ENCODE assay signal across 8 cellular contexts in genomic region chr9:35114113-35114847, GRCh38. TPM values are rescaled to one million over a fixed set of nuclear protein-coding genes. Genes with fewer than 3 reads are reported as not detected.
DNase-seq lines count a peak whose midpoint lies in the region; ATAC-seq and TF ChIP-seq lines count a peak whose summit lies in the region.

No MANE protein-coding gene starts in this region.

- peaks cover 16% of the 10 kb centered on the region for H3K4me1 ChIP-seq in GM23338 (ENCODE audit: insufficient read depth)

- no peaks in the 10 kb centered on the region; the same call in 2 of the 3 replicates for H3K36me3 Mint-ChIP-seq in GM23338 (ENCODE audit: low read depth)
- no peaks in the 10 kb centered on the region for H3K36me3 Mint-ChIP-seq in activated CD4-positive, alpha-beta memory T cell treated with anti-CD3 and anti-CD28 coated beads for 36 hours
- peaks cover 29% of the 10 kb centered on the region for H3K36me3 Mint-ChIP-seq in effector memory CD8-positive, alpha-beta T cell (ENCODE audit: insufficient read depth)
- no peaks in the 10 kb centered on the region for H3K36me3 Mint-ChIP-seq in memory B cell

- H3K9me3 Mint-ChIP-seq in GM23338 (no peaks in the 10 kb centered on the region), memory B cell (no peaks in the 10 kb centered on the region)
- no peaks in the 10 kb centered on the region for H3K9me3 Mint-ChIP-seq in activated CD4-positive, alpha-beta memory T cell treated with anti-CD3 and anti-CD28 coated beads for 36 hours
- H3K9me3 Mint-ChIP-seq in effector memory CD8-positive, alpha-beta T cell = no peaks in the 10 kb centered on the region

- no peaks in the 10 kb centered on the region for H3K36me3 ChIP-seq in GM23338 (ENCODE audit: insufficient read depth)

- peak overlapping the region; percentile 94 for H3K4me2 ChIP-seq in GM23338

- H3K27me3 Mint-ChIP-seq in GM23338 (ENCODE audit: insufficient read depth, low read depth, poor library complexity) = peaks cover 16% of the 10 kb centered on the region
- no peaks in the 10 kb centered on the region for H3K27me3 Mint-ChIP-seq in activated CD4-positive, alpha-beta memory T cell treated with anti-CD3 and anti-CD28 coated beads for 36 hours
- no peaks in the 10 kb centered on the region for H3K27me3 Mint-ChIP-seq in effector memory CD8-positive, alpha-beta T cell
- H3K27me3 Mint-ChIP-seq in memory B cell = no peaks in the 10 kb centered on the region

- H4K20me1 ChIP-seq in GM23338 (replicated peaks; ENCODE audit: insufficient read depth) = no peaks in the 10 kb centered on the region

- H3K4me3 ChIP-seq in GM23338 = peak overlapping the region; percentile 68

- H3K4me1 Mint-ChIP-seq in GM23338 (peaks cover 39% of the 10 kb centered on the region), memory B cell (peaks cover 46% of the 10 kb centered on the region)
- H3K4me1 Mint-ChIP-seq in activated CD4-positive, alpha-beta memory T cell treated with anti-CD3 and anti-CD28 coated beads for 36 hours (ENCODE audit: low read depth) = peaks cover 47% of the 10 kb centered on the region
- H3K4me1 Mint-ChIP-seq in effector memory CD8-positive, alpha-beta T cell (ENCODE audit: low read depth in 2 of 2) = peaks cover 52 to 53% of the 10 kb centered on the region in 2 donors

- CTCF ChIA-PET in activated CD4-positive, alpha-beta memory T cell treated with anti-CD3 and anti-CD28 coated beads for 36 hours (lab: Charles Lee) = interaction anchor here (0.6 to 3.1 kb wide), 8 partner anchors 18 to 440 kb away, joined by 3 to 12 read pairs (median 4); partner anchors contain the start of gene PIGO

- intact Hi-C loops in activated CD4-positive, alpha-beta memory T cell treated with anti-CD3 and anti-CD28 coated beads for 36 hours (cut with micrococcal nuclease) = loop anchor here (5.0 kb wide), 4 partner anchors 447 to 703 kb away; partner anchors contain the start of genes CREB3, HINT2 and TLN1

- POLR2A ChIA-PET in activated CD4-positive, alpha-beta memory T cell treated with anti-CD3 and anti-CD28 coated beads for 36 hours (lab: Charles Lee) = interaction anchor here (0.5 to 6.6 kb wide), 6 partner anchors 11 to 1711 kb away, joined by 3 to 37 read pairs (median 3); partner anchors contain the start of genes PIGO, STOML2 and VCP

- peak; percentile 40 for ATAC-seq in GM23338
- peak; percentile 16 for ATAC-seq in effector memory CD8-positive, alpha-beta T cell (replicated peaks)
- no peak for ATAC-seq in memory B cell (ENCODE audit: low read depth)

- H3K9me2 ChIP-seq in GM23338 (ENCODE audit: insufficient read depth) = no peaks in the 10 kb centered on the region

- H3K27me3 ChIP-seq in GM23338 (ENCODE audit: insufficient read depth) = no peaks in the 10 kb centered on the region

- H3K4me3 Mint-ChIP-seq in GM23338 = peak overlapping the region; percentile 91
- H3K4me3 Mint-ChIP-seq in activated CD4-positive, alpha-beta memory T cell treated with anti-CD3 and anti-CD28 coated beads for 36 hours = peak overlapping the region; percentile 81
- H3K4me3 Mint-ChIP-seq in effector memory CD8-positive, alpha-beta T cell = peak overlapping the region; percentile 85 to 98
- peak overlapping the region; percentile 91 for H3K4me3 Mint-ChIP-seq in memory B cell

- peak overlapping the region; percentile 78; the same call in 1 of the 2 replicates for H2AFZ ChIP-seq in GM23338

- H3K27ac ChIP-seq in GM23338 (ENCODE audit: low read depth) = peak overlapping the region; percentile 95

- peak overlapping the region; percentile 88 for H3K27ac Mint-ChIP-seq in GM23338
- H3K27ac Mint-ChIP-seq in activated CD4-positive, alpha-beta memory T cell treated with anti-CD3 and anti-CD28 coated beads for 36 hours = peak overlapping the region; percentile 91
- peak overlapping the region; percentile 94 to 98 for H3K27ac Mint-ChIP-seq in effector memory CD8-positive, alpha-beta T cell
- peak overlapping the region; percentile 90 for H3K27ac Mint-ChIP-seq in memory B cell

- DNase-seq in AG20443 (ENCODE audit: low spot score) (peak; percentile 89), GM23338 (ENCODE audit: low spot score) (peak; percentile 98), NCI-H69 (lab: John Stamatoyannopoulos, UW) (peak; percentile 97), memory B cell (ENCODE audit: low spot score in 2 of 2) (no peak), cerebellar nuclear complex (lab: John Stamatoyannopoulos, UW) (no peak)
- DNase-seq in activated CD4-positive, alpha-beta memory T cell treated with anti-CD3 and anti-CD28 coated beads for 36 hours = peak; percentile 88
- DNase-seq in effector memory CD8-positive, alpha-beta T cell = peak; percentile 47 to 65 (median 65)
- DNase-seq in stimulated activated CD8-positive, alpha-beta memory T cell treated with anti-CD3 and anti-CD28 coated beads, Interleukin-15, amount 100 ng/mL, for 1 hour (ENCODE audit: low read depth) = peak; percentile 40

- no peak for TF ChIP-seq CTCF in GM23338 (conservative IDR thresholded peaks at IDR 0.05; ENCODE audit: low read depth in 2 of 2)

- 0 out of 2 replicates have a peak, but pooled peaks cover 7% of the 10 kb centered on the region for H3F3A ChIP-seq in GM23338 (replicated peaks; ENCODE audit: low read depth)

- H3K79me2 ChIP-seq in GM23338 (replicated peaks; ENCODE audit: insufficient read depth) = peaks cover 16% of the 10 kb centered on the region; the same call in 1 of the 2 replicates

TF ChIP-seq in GM23338, 12 proteins besides CTCF, POLR2A, EP300 and RAD21:
- TF ChIP-seq REST (IDR thresholded peaks at IDR 0.05; ENCODE audit: unreplicated experiment) = no peak
- TF ChIP-seq NANOG (IDR thresholded peaks at IDR 0.05; ENCODE audit: borderline replicate concordance) = no peak

RNA-seq across cellular contexts. Expression of gene ATOSB, which starts 1.4 kb away (rescaled TPM):
- total RNA-seq in GM23338 (2014; rRNA removed; shearing (Covaris generic)) = 3.1 and 6.1 TPM in 2 replicates
- polyA plus RNA-seq in GM23338 (2016; fragmentation: Nextera tagmentation; extraction: Ambion mirVana) = 2.2 and 2.3 TPM in 2 replicates
- total RNA-seq in activated CD4-positive, alpha-beta memory T cell treated with anti-CD3 and anti-CD28 coated beads for 36 hours = 1 to 10 TPM; 9.1 to 9.6 TPM

RNA-seq across cellular contexts. Expression of gene STOML2, which starts 11.3 kb away (rescaled TPM):
- 210 and 221 TPM in 2 replicates for total RNA-seq in GM23338 (2014; rRNA removed; shearing (Covaris generic))
- polyA plus RNA-seq in GM23338 (2016; fragmentation: Nextera tagmentation; extraction: Ambion mirVana) = 109 and 114 TPM in 2 replicates
- 100 to 1,000 TPM; 162 TPM for total RNA-seq in activated CD4-positive, alpha-beta memory T cell treated with anti-CD3 and anti-CD28 coated beads for 36 hours

RNA-seq across cellular contexts. Expression of gene PIGO, which starts 17.9 kb away (rescaled TPM):
- 13.6 and 18.9 TPM in 2 replicates for total RNA-seq in GM23338 (2014; rRNA removed; shearing (Covaris generic))
- polyA plus RNA-seq in GM23338 (2016; fragmentation: Nextera tagmentation; extraction: Ambion mirVana) = 11.2 and 13.6 TPM in 2 replicates
- 10 to 100 TPM; 19.3 to 20.9 TPM for total RNA-seq in activated CD4-positive, alpha-beta memory T cell treated with anti-CD3 and anti-CD28 coated beads for 36 hours

RNA-seq across cellular contexts. Expression of gene FANCG, which starts 34.5 kb away (rescaled TPM):
- 47.0 and 56.2 TPM in 2 replicates for total RNA-seq in GM23338 (2014; rRNA removed; shearing (Covaris generic))
- polyA plus RNA-seq in GM23338 (2016; fragmentation: Nextera tagmentation; extraction: Ambion mirVana) = 53.1 and 53.8 TPM in 2 replicates
- total RNA-seq in activated CD4-positive, alpha-beta memory T cell treated with anti-CD3 and anti-CD28 coated beads for 36 hours = 100 to 1,000 TPM; 103 to 107 TPM

RNA-seq across cellular contexts. Expression of gene VCP, which starts 41.9 kb away (rescaled TPM):
- total RNA-seq in GM23338 (2014; rRNA removed; shearing (Covaris generic)) = 361 and 408 TPM in 2 replicates
- 113 and 130 TPM in 2 replicates for polyA plus RNA-seq in GM23338 (2016; fragmentation: Nextera tagmentation; extraction: Ambion mirVana)
- total RNA-seq in activated CD4-positive, alpha-beta memory T cell treated with anti-CD3 and anti-CD28 coated beads for 36 hours = 100 to 1,000 TPM; 283 to 292 TPM

Comparison
In these comparisons a context has a peak if more than half of its experiments do, and no peak if none do; other contexts are left out.
1. DNase-seq: peak in AG20443 (single experiment), GM23338 (single experiment), NCI-H69 (single experiment), activated CD4-positive, alpha-beta memory T cell treated with anti-CD3 and anti-CD28 coated beads for 36 hours (single experiment), effector memory CD8-positive, alpha-beta T cell (3 of 3) and stimulated activated CD8-positive, alpha-beta memory T cell treated with anti-CD3 and anti-CD28 coated beads, Interleukin-15, amount 100 ng/mL, for 1 hour (single experiment); none in memory B cell (0 of 2) and cerebellar nuclear complex (0 of 2).
2. Peak in every context shown above with its lines, with median percentiles within 50 percentile points of each other: H3K27ac Mint-ChIP-seq and H3K4me3 Mint-ChIP-seq.